Comparison of ENCODE assay signal across 10 cellular contexts in genomic region chr15:68815598-68815997, GRCh38. TPM values are rescaled to one million over a fixed set of nuclear protein-coding genes. Genes with fewer than 3 reads are reported as not detected.
DNase-seq lines count a peak whose midpoint lies in the region; ATAC-seq and TF ChIP-seq lines count a peak whose summit lies in the region.
"Had no signal": no experiment of that assay in that cellular context is flagged by ENCODE, and none has a peak within 500 bp of the region (broad histone marks: within the 10 kb centered on the region; RNA-seq: fewer than 3 reads in every experiment).

No MANE protein-coding gene starts in this region.

- H3K23ac ChIP-seq in H9 (ENCODE audit: insufficient read length, low read depth, low read length) = no peak overlapping the region

- H3K9me3 ChIP-seq in BLaER1 = no peaks in the 10 kb centered on the region
- no peaks in the 10 kb centered on the region for H3K9me3 ChIP-seq in H9 (ENCODE audit: control insufficient read depth, low read depth, low read length)
- no peaks in the 10 kb centered on the region for H3K9me3 ChIP-seq in SJCRH30 (replicated peaks)

- no peak overlapping the region for H3K18ac ChIP-seq in H9 (ENCODE audit: insufficient read length, low read depth, low read length)

- H3K4me1 Mint-ChIP-seq in H9 = peaks cover 52% of the 10 kb centered on the region in 2 experiments
- peaks cover 51% of the 10 kb centered on the region for H3K4me1 Mint-ChIP-seq in activated CD4-positive, alpha-beta memory T cell treated with anti-CD3 and anti-CD28 coated beads for 36 hours (ENCODE audit: low read depth)
- H3K4me1 Mint-ChIP-seq in memory B cell = peaks cover 36% of the 10 kb centered on the region

- no peak overlapping the region for H3K14ac ChIP-seq in H9 (ENCODE audit: insufficient read depth, low read length)

- no peak overlapping the region for H2BK120ac ChIP-seq in H9 (ENCODE audit: low read depth, low read length, poor library complexity, severe bottlenecking)

- peak overlapping the region; percentile 33 to 99; a peak in 4 of 5 replicates for H3K4me3 Mint-ChIP-seq in H9
- H3K4me3 Mint-ChIP-seq in activated CD4-positive, alpha-beta memory T cell treated with anti-CD3 and anti-CD28 coated beads for 36 hours = peak overlapping the region; percentile 7
- H3K4me3 Mint-ChIP-seq in memory B cell = peak overlapping the region; percentile 5

- no peak overlapping the region for H2AFZ ChIP-seq in H9 (ENCODE audit: low read length)

- peaks cover 67% of the 10 kb centered on the region for H4K20me1 ChIP-seq in BLaER1
- H4K20me1 ChIP-seq in H9 (ENCODE audit: control insufficient read depth, insufficient read depth, insufficient read length) = peaks cover 7% of the 10 kb centered on the region

- H3K36me3 ChIP-seq in BLaER1 (peaks cover 44% of the 10 kb centered on the region), SJCRH30 (peaks cover 11% of the 10 kb centered on the region; the same call in 1 of the 2 replicates)

- no peak overlapping the region for H2BK20ac ChIP-seq in H9 (ENCODE audit: low read depth, low read length, poor library complexity, severe bottlenecking)

- in situ Hi-C loops in ACHN (cut with HindIII; ENCODE audit: low pct_ligation_motif_present, low pct_unique_long_range_greater_than_20kb, low sequenced_read_pairs) = no loop called here

- peak overlapping the region; percentile 89 for H3K4me2 ChIP-seq in BLaER1
- no peak overlapping the region for H3K4me2 ChIP-seq in H9 (ENCODE audit: insufficient read depth, insufficient read length, low read length)

- H3K27ac ChIP-seq in BLaER1 = no peak overlapping the region
- H3K27ac ChIP-seq in H9 (ENCODE audit: insufficient read length, low read depth, low read length) = no peak overlapping the region
- no peak overlapping the region for H3K27ac ChIP-seq in SJCRH30

- no peak overlapping the region for H4K91ac ChIP-seq in H9 (ENCODE audit: insufficient read length, low read depth, low read length)

- no peak overlapping the region for H2BK5ac ChIP-seq in H9 (ENCODE audit: insufficient read length, low read length)

- TF ChIP-seq CTCF in H9 (conservative IDR thresholded peaks at IDR 0.05) = no peak

- no peak overlapping the region for H2BK12ac ChIP-seq in H9 (ENCODE audit: insufficient read length, low read depth, low read length)

- H3K9me3 Mint-ChIP-seq in H9 = no peaks in the 10 kb centered on the region
- no peaks in the 10 kb centered on the region for H3K9me3 Mint-ChIP-seq in activated CD4-positive, alpha-beta memory T cell treated with anti-CD3 and anti-CD28 coated beads for 36 hours
- H3K9me3 Mint-ChIP-seq in memory B cell = no peaks in the 10 kb centered on the region

- no peak overlapping the region for H3K56ac ChIP-seq in H9 (ENCODE audit: insufficient read length, low read depth, low read length)

- peaks cover 14% of the 10 kb centered on the region for H3K23me2 ChIP-seq in H9 (ENCODE audit: insufficient read length, low read depth, low read length, poor library complexity, severe bottlenecking)

- POLR2A ChIA-PET in activated CD4-positive, alpha-beta memory T cell treated with anti-CD3 and anti-CD28 coated beads for 36 hours (lab: Charles Lee) = interaction anchor here (0.7 to 4.7 kb wide), 2 partner anchors 21 to 27 kb away, joined by 3 to 36 read pairs; no protein-coding TSS in a partner anchor

- no peak overlapping the region for H3T11ph ChIP-seq in H9 (ENCODE audit: low read length)

- intact Hi-C loops in activated CD4-positive, alpha-beta memory T cell treated with anti-CD3 and anti-CD28 coated beads for 36 hours (cut with micrococcal nuclease) = loop anchor here (5.0 kb wide), 2 partner anchors 538 to 637 kb away; partner anchors contain the start of genes FEM1B and RPLP1

- no peak overlapping the region for H3K4ac ChIP-seq in H9 (ENCODE audit: low read depth, low read length)

- H3K79me1 ChIP-seq in H9 (ENCODE audit: insufficient read depth, low read depth, low read length, poor library complexity, severe bottlenecking) = peaks cover 21% of the 10 kb centered on the region

- ATAC-seq in memory B cell (ENCODE audit: low read depth) (no peak), GM19324 (IDR thresholded peaks at IDR 0.05; ENCODE audit: low FRiP score, unreplicated experiment) (no peak)

- peaks cover 10 to 38% (median 12%) of the 10 kb centered on the region in 3 experiments; a peak in 6 of 7 replicates for H3K36me3 Mint-ChIP-seq in H9 (ENCODE audit: insufficient read depth in 1 of 3, low read depth in 3 of 3)
- H3K36me3 Mint-ChIP-seq in activated CD4-positive, alpha-beta memory T cell treated with anti-CD3 and anti-CD28 coated beads for 36 hours = peaks cover 26% of the 10 kb centered on the region
- H3K36me3 Mint-ChIP-seq in memory B cell = peaks cover 1% of the 10 kb centered on the region

- H3K4me1 ChIP-seq in BLaER1 (peaks cover 65% of the 10 kb centered on the region), H9 (ENCODE audit: insufficient read depth, low read length) (peaks cover 6% of the 10 kb centered on the region; the same call in 1 of the 2 replicates), SJCRH30 (peaks cover 27% of the 10 kb centered on the region)

- H3K27me3 Mint-ChIP-seq in H9 (ENCODE audit: low read depth) (0 out of 2 replicates have a peak, but pooled peaks cover 2% of the 10 kb centered on the region), memory B cell (no peaks in the 10 kb centered on the region)
- no peaks in the 10 kb centered on the region for H3K27me3 Mint-ChIP-seq in activated CD4-positive, alpha-beta memory T cell treated with anti-CD3 and anti-CD28 coated beads for 36 hours

- H3K4me3 ChIP-seq in BLaER1 (no peak overlapping the region), SJCRH30 (no peak overlapping the region)

- CTCF ChIA-PET in activated CD4-positive, alpha-beta memory T cell treated with anti-CD3 and anti-CD28 coated beads for 36 hours (lab: Charles Lee) = interaction anchor here (0.8 to 2.3 kb wide), 3 partner anchors 60 to 256 kb away, joined by 4 to 9 read pairs (median 5); no protein-coding TSS in a partner anchor

- H3K27ac Mint-ChIP-seq in H9 = no peak overlapping the region; a peak in 1 of 7 replicates
- peak overlapping the region; percentile 15 for H3K27ac Mint-ChIP-seq in activated CD4-positive, alpha-beta memory T cell treated with anti-CD3 and anti-CD28 coated beads for 36 hours
- no peak overlapping the region for H3K27ac Mint-ChIP-seq in memory B cell

- H3K9ac ChIP-seq in BLaER1 (no peak overlapping the region), H9 (ENCODE audit: extremely low read depth, insufficient read length, low read length) (no peak overlapping the region)

- no CpG with 5 or more reads among the region's 4 CpGs for WGBS in H9 (ENCODE audit: extremely low coverage, insufficient read length, low lambda C conversion rate)

- DNase-seq in H9 = no peak
- DNase-seq in activated CD4-positive, alpha-beta memory T cell treated with anti-CD3 and anti-CD28 coated beads for 36 hours = no peak
- no peak for DNase-seq in memory B cell (ENCODE audit: low spot score in 2 of 2)
- no peak for DNase-seq in SJCRH30
- DNase-seq in HuH-7.5 (ENCODE audit: low spot score) = no peak
- DNase-seq in ACHN = no peak
- DNase-seq: cortex of kidney, NCI-H1105 had no signal

- H2BK15ac ChIP-seq in H9 (ENCODE audit: low read depth, low read length) = no peak overlapping the region

- H4K5ac ChIP-seq in H9 (ENCODE audit: insufficient read length, low read depth, low read length) = no peak overlapping the region

- peaks cover 56% of the 10 kb centered on the region for H3K79me2 ChIP-seq in H9 (ENCODE audit: insufficient read depth, low read length)

- no peak overlapping the region for H2AK5ac ChIP-seq in H9 (ENCODE audit: insufficient read length, low read length)

- no peak overlapping the region for H4K8ac ChIP-seq in H9 (replicated peaks; ENCODE audit: insufficient read length, low read depth, low read length)

- H3K27me3 ChIP-seq in BLaER1 = no peaks in the 10 kb centered on the region
- H3K27me3 ChIP-seq in H9 (ENCODE audit: insufficient read depth, low read length) = no peaks in the 10 kb centered on the region; the same call in 1 of the 2 replicates
- H3K27me3 ChIP-seq in SJCRH30 = no peaks in the 10 kb centered on the region

RNA-seq across cellular contexts. Expression of gene ANP32A, which starts 5.1 kb away (rescaled TPM):
- total RNA-seq in H9 (2021) = 318 and 322 TPM in 2 replicates
- 100 to 1,000 TPM; 190 to 204 TPM for total RNA-seq in activated CD4-positive, alpha-beta memory T cell treated with anti-CD3 and anti-CD28 coated beads for 36 hours
- 246 and 273 TPM in 2 replicates for total RNA-seq in SJCRH30 (2014; rRNA removed; shearing (Covaris generic))

Comparison
In these comparisons a context has a peak if more than half of its experiments do, and no peak if none do; other contexts are left out.
1. H3K4me3 Mint-ChIP-seq: peak in every context shown above with its lines; median percentile 66 in H9; 7 in activated CD4-positive, alpha-beta memory T cell treated with anti-CD3 and anti-CD28 coated beads for 36 hours; 5 in memory B cell.